In genomic region chr10:93464826-93465388, GRCh38 we compare ENCODE assay signal across 11 cellular contexts. TPM values are rescaled to one million over a fixed set of nuclear protein-coding genes. Genes with fewer than 3 reads are reported as not detected.
A peak's percentile ranks its signal among the peaks of the same experiment; 100 is the strongest.
DNase-seq lines count a peak whose midpoint lies in the region; ATAC-seq and TF ChIP-seq lines count a peak whose summit lies in the region.
"Had no signal": no experiment of that assay in that cellular context is flagged by ENCODE, and none has a peak within 500 bp of the region (broad histone marks: within the 10 kb centered on the region; RNA-seq: fewer than 3 reads in every experiment).

No MANE protein-coding gene starts in this region.

- TF ChIP-seq CTCF in ascending aorta (IDR thresholded peaks at IDR 0.05) (no peak), left lung (IDR thresholded peaks at IDR 0.05) (no peak), tibial artery (IDR thresholded peaks at IDR 0.05) (no peak)

- peak overlapping the region in 1 of 2 donors; percentile 4 for H3K4me3 ChIP-seq in ascending aorta
- H3K4me3 ChIP-seq in left lung: no peak overlapping the region
- no peak overlapping the region for H3K4me3 ChIP-seq in tibial artery

- H3K36me3 ChIP-seq in ascending aorta (peaks cover 4 to 8% of the 10 kb centered on the region in 2 donors), left lung (peaks cover 0 to 12% of the 10 kb centered on the region in 2 donors), tibial artery (no peaks in the 10 kb centered on the region)

- peak; percentile 30 for ATAC-seq in left lung
- ATAC-seq: natural killer cell, T-cell had no signal

- peaks cover 33 to 75% of the 10 kb centered on the region in 2 donors for H3K4me1 ChIP-seq in ascending aorta
- peaks cover 51 to 84% of the 10 kb centered on the region in 2 donors for H3K4me1 ChIP-seq in left lung
- peaks cover 5 to 90% (median 78%) of the 10 kb centered on the region in 4 donors for H3K4me1 ChIP-seq in tibial artery

- intact Hi-C loops in ascending aorta (cut with DNase I) (no loop called here), left lung (cut with DNase I) (no loop called here), tibial artery (cut with DNase I; ENCODE audit: low total_unique reads) (loop anchor here (5.0 kb wide), 1 partner anchor 83 kb away; no protein-coding TSS in a partner anchor)

- peak overlapping the region; percentile 86 to 96 for H3K27ac ChIP-seq in ascending aorta
- H3K27ac ChIP-seq in left lung: peak overlapping the region; percentile 79 to 94
- peak overlapping the region; percentile 84 to 91 for H3K27ac ChIP-seq in tibial artery

- no peaks in the 10 kb centered on the region for H3K27me3 ChIP-seq in ascending aorta
- no peaks in the 10 kb centered on the region for H3K27me3 ChIP-seq in left lung
- H3K27me3 ChIP-seq in tibial artery: no peaks in the 10 kb centered on the region

- DNase-seq in SIG-M5 treated with dmso at 0.1 percent for 504 hours (lab: John Stamatoyannopoulos, UW; ENCODE audit: unreplicated experiment) (peak; percentile 41), SIG-M5 (lab: John Stamatoyannopoulos, UW) (no peak), ascending aorta (ENCODE audit: low spot score in 2 of 2) (no peak), left lung (no peak), tibial artery (no peak), HT-29 (ENCODE audit: low spot score) (no peak), NCI-H2171 (lab: John Stamatoyannopoulos, UW) (no peak)
- no peak for DNase-seq in activated CD8-positive, alpha-beta memory T cell treated with anti-CD3 and anti-CD28 coated beads, Interleukin-2, amount 50 U/mL, for 48 hours
- DNase-seq: cerebellar nuclear complex, natural killer cell, T-cell had no signal

- H3K9me3 ChIP-seq in ascending aorta (no peaks in the 10 kb centered on the region), left lung (no peaks in the 10 kb centered on the region), tibial artery (no peaks in the 10 kb centered on the region)

RNA-seq across cellular contexts. Expression of gene MYOF, which starts 17.2 kb away (rescaled TPM):
- total RNA-seq in ascending aorta (68.2 TPM), left lung (100 to 1,000 TPM; 241 to 295 TPM)
- total RNA-seq in HT-29 (2014; rRNA removed; shearing (Covaris generic)): 16.1 and 19.2 TPM in 2 replicates

RNA-seq across cellular contexts. Expression of gene CEP55, which starts 31.5 kb away (rescaled TPM):
- total RNA-seq in ascending aorta (not detected), left lung (1 to 10 TPM; 3.4 to 9.5 TPM)
- total RNA-seq in HT-29 (2014; rRNA removed; shearing (Covaris generic)): 38.1 and 42.0 TPM in 2 replicates
